In the genomic region with DNA sequence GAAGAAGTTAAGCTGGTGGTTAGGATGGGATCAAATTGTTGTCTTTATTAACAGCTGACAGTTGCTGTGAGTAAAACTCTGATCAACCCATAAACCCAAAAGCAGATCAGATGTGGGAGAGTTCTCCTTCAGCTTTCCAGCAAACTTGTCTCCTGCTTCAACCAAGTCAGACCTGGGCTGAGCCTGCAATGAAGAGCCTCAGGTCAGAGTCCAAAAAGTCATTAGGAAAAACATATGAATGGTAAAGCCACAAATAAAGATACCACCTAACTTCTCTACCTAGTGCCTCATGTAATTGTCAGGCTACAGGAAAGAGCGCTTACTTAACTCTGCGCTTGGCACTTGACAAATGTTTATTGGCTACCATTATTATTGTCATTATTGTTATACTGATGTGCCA, we compare ENCODE assay signal across 34 cellular contexts. TPM values are rescaled to one million over a fixed set of nuclear protein-coding genes. Genes with fewer than 3 reads are reported as not detected.
"Had no signal": no experiment of that assay in that cellular context is flagged by ENCODE, and none has a peak within 500 bp of the region (broad histone marks: within the 10 kb centered on the region; RNA-seq: fewer than 3 reads in every experiment).

No MANE protein-coding gene starts in this region.

- H3K4me1 ChIP-seq: parathyroid adenoma, psoas muscle, testis, tibial artery, uterus had no signal

- DNase-seq: naive B cell; naive thymus-derived CD8-positive, alpha-beta T cell; nephron progenitor cell; nucleus accumbens; posterior cingulate gyrus; psoas muscle; right cardiac atrium; spleen; stimulated activated CD4-positive, alpha-beta T cell treated with anti-CD3 and anti-CD28 coated beads, Interleukin-12 subunit alpha, Interleukin-12 subunit beta, amount 100 ng/mL, for 4 hours; stimulated activated CD4-positive, alpha-beta T cell treated with anti-CD3 and anti-CD28 coated beads, Interleukin-1b, Interleukin-23, amount 100 ng/mL, for 48 hours; stimulated activated CD4-positive, alpha-beta T cell treated with anti-CD3 and anti-CD28 coated beads, Interleukin-4, amount 100 ng/mL, for 1 hour; stimulated activated CD4-positive, alpha-beta T cell treated with anti-CD3 and anti-CD28 coated beads, Interleukin-4, amount 100 ng/mL, for 4 hours; stimulated activated CD8-positive, alpha-beta memory T cell treated with anti-CD3 and anti-CD28 coated beads, Interleukin-4, amount 100 ng/mL, for 48 hours; stimulated activated naive CD4-positive, alpha-beta T cell; stimulated activated naive CD8-positive, alpha-beta T cell treated with anti-CD3 and anti-CD28 coated beads, Interleukin-15, amount 100 ng/mL, for 72 hours; stimulated activated naive CD8-positive, alpha-beta T cell treated with anti-CD3 and anti-CD28 coated beads, Interleukin-15, Interleukin-2, amounts not matched to agents 100 U/mL and 50 U/mL, for 24 hours; substantia nigra; testis; tibial artery; transverse colon; upper lobe of right lung; uterus had no signal

- H3K27ac ChIP-seq: neutrophil, parathyroid adenoma, psoas muscle, spleen, suprapubic skin, testis, tibial artery, transverse colon, upper lobe of right lung, uterus had no signal

- ATAC-seq: naive thymus-derived CD8-positive, alpha-beta T cell; natural killer cell treated with Interleukin-12 subunit alpha and Interleukin-12 subunit beta and Interleukin-15 and Interleukin-18, amount 100 ng/mL, for 72 hours; psoas muscle; right cardiac atrium; sciatic nerve; stimulated activated memory B cell treated with anti-CD40 and anti-IgM and Interleukin-4, amounts not matched to agents 10 μg/mL and 1 μg/mL and 100 μg/mL, for 72 hours; stimulated activated naive CD8-positive, alpha-beta T cell treated with anti-CD3 and anti-CD28 coated beads, Interleukin-15, amount 100 ng/mL, for 72 hours; stimulated activated naive CD8-positive, alpha-beta T cell treated with anti-CD3 and anti-CD28 coated beads, Interleukin-15, Interleukin-2, amounts not matched to agents 100 U/mL and 50 U/mL, for 24 hours; upper lobe of right lung had no signal

- H3K36me3 ChIP-seq: neutrophil, spleen, suprapubic skin, tibial artery, transverse colon, upper lobe of right lung, uterus had no signal

- H2AFZ ChIP-seq: parathyroid adenoma had no signal

- H3K79me2 ChIP-seq: parathyroid adenoma had no signal

- H3K9me3 ChIP-seq: neutrophil, psoas muscle, spleen, suprapubic skin, testis, tibial artery, transverse colon, upper lobe of right lung, uterus had no signal

- H3K4me2 ChIP-seq: smooth muscle cell had no signal

- H3K27me3 ChIP-seq: neutrophil, spleen, suprapubic skin, testis, tibial artery, transverse colon, upper lobe of right lung, uterus had no signal

- H3K9ac ChIP-seq: parathyroid adenoma had no signal

- H3K4me3 ChIP-seq: psoas muscle, smooth muscle cell, spleen, suprapubic skin, testis, tibial artery, transverse colon, upper lobe of right lung, uterus had no signal

RNA-seq across cellular contexts. Expression of a gene that starts 21.9 kb away (rescaled TPM):
- total RNA-seq: naive thymus-derived CD8-positive, alpha-beta T cell; natural killer cell treated with Interleukin-12 subunit alpha and Interleukin-12 subunit beta and Interleukin-15 and Interleukin-18, amount 100 ng/mL, for 72 hours; neural crest cell; osteocyte; progenitor cell of endocrine pancreas; psoas muscle; renal cortical epithelial cell; right cardiac atrium; skeletal muscle tissue; smooth muscle cell; spleen; transverse colon; upper lobe of right lung had no signal
- polyA plus RNA-seq: naive thymus-derived CD8-positive, alpha-beta T cell; psoas muscle; right cardiac atrium; smooth muscle cell had no signal
